Comparison of ENCODE assay signal across 7 cellular contexts in genomic region chr14:20383636-20384035, GRCh38. TPM values are rescaled to one million over a fixed set of nuclear protein-coding genes. Genes with fewer than 3 reads are reported as not detected.
"Had no signal": no experiment of that assay in that cellular context is flagged by ENCODE, and none has a peak within 500 bp of the region (broad histone marks: within the 10 kb centered on the region; RNA-seq: fewer than 3 reads in every experiment).

No MANE protein-coding gene starts in this region.

- H3K27ac ChIP-seq: HL-60 had no signal

- H3K9me3 Mint-ChIP-seq: GM23338, H9, IgD-negative memory B cell had no signal

- H3K4me3 Mint-ChIP-seq: GM23338, H9, IgD-negative memory B cell had no signal

- H3K27ac Mint-ChIP-seq: GM23338 had no signal

- H3K27me3 Mint-ChIP-seq: IgD-negative memory B cell had no signal

- H3K4me2 ChIP-seq: GM23338 had no signal

- ATAC-seq: GM23338, HepG2 had no signal

- DNase-seq: H9, HCEC 1CT had no signal

- H2AFZ ChIP-seq: GM23338 had no signal

- H3K4me3 ChIP-seq: GM23338 had no signal

RNA-seq across cellular contexts. Expression of gene KLHL33, which starts 52.3 kb away (rescaled TPM):
- total RNA-seq: HepG2, HT1080 had no signal
- polyA plus RNA-seq: HepG2 had no signal
